Comparison of ENCODE assay signal across 30 cellular contexts in the genomic region with DNA sequence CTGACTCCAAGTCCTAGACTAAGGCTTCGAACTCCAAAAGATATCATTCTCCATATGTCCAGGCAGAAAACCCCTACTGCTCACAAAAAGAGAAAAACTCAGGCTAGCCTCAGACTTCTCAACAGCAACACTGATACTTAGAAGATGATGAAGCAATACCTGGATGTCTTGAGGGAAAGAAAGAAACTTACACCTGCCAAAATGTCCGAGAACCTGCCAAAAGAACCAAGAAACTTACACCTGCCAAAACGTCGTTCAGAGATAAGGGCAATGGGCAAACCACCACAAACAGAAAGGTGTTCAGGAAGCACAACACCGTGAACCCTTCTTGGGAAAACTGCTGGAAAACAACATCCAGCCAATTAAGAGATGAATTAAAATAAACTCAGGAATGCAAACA.
"Had no signal": no experiment of that assay in that cellular context is flagged by ENCODE, and none has a peak within 500 bp of the region (broad histone marks: within the 10 kb centered on the region; RNA-seq: fewer than 3 reads in every experiment).

No MANE protein-coding gene starts in this region.

- H3K4me3 Mint-ChIP-seq: activated B cell treated with CpG ODN at 0.5 μM for 24 hours; activated CD4-positive, alpha-beta T cell treated with anti-CD3 and anti-CD28 coated beads, Interleukin-2, amount 10 ng/mL, durations not matched to agents 24 days and 14 days; activated CD8-positive, alpha-beta memory T cell treated with anti-CD3 and anti-CD28 coated beads, Interleukin-2, amount 10 ng/mL, durations not matched to agents 7 days and 5 days; activated naive CD8-positive, alpha-beta T cell treated with anti-CD3 and anti-CD28 coated beads, Interleukin-2, amount 50 U/mL, for 24 hours; activated T-cell treated with anti-CD3 and anti-CD28 coated beads, Interleukin-2, amount 50 U/mL, for 4 hours; brain; T-cell had no signal

- DNase-seq: activated B cell treated with CpG ODN at 0.5 μM for 24 hours; activated CD4-positive, alpha-beta T cell treated with anti-CD3 and anti-CD28 coated beads for 1 hour; activated CD4-positive, alpha-beta T cell treated with anti-CD3 and anti-CD28 coated beads, Interleukin-2, amount 10 ng/mL, durations not matched to agents 24 days and 14 days; activated CD4-positive, alpha-beta T cell treated with anti-CD3 and anti-CD28 coated beads, Interleukin-2, amount 50 U/mL, for 48 hours; activated CD8-positive, alpha-beta memory T cell treated with anti-CD3 and anti-CD28 coated beads, Interleukin-2, amount 10 ng/mL, durations not matched to agents 7 days and 5 days; activated effector memory CD4-positive, alpha-beta T cell treated with anti-CD3 and anti-CD28 coated beads, Interleukin-2, amount 50 U/mL, for 16 hours; activated naive CD4-positive, alpha-beta T cell treated with Interleukin-2 at 50 U/mL for 16 hours; activated naive CD8-positive, alpha-beta T cell treated with anti-CD3 and anti-CD28 coated beads, Interleukin-2, amount 50 U/mL, for 24 hours; activated T-cell treated with anti-CD3 and anti-CD28 coated beads, Interleukin-2, amount 50 U/mL, for 4 hours; amniotic stem cell; cerebellar nuclear complex; Kasumi-1; KBM-7; MV-4-11; NCI-H1092 treated with DMSO at 0.1 percent for 48 hours; NCI-H1436; NCI-H1694 treated with DMSO at 0.1 percent for 48 hours; NCI-H2081 treated with DMSO at 0.1 percent for 48 hours; NCI-H446; NCI-H524; PC-3; RPMI8226; T-cell; T-helper 2 cell; T1000 had no signal

- H3K27me3 Mint-ChIP-seq: activated naive CD8-positive, alpha-beta T cell treated with anti-CD3 and anti-CD28 coated beads, Interleukin-2, amount 50 U/mL, for 24 hours; T-cell had no signal

- H3K4me3 ChIP-seq: ascending aorta, cardiac muscle cell, SK-N-MC had no signal

- H3K27ac ChIP-seq: ascending aorta, cardiac muscle cell, SK-N-MC had no signal

- H3K36me3 Mint-ChIP-seq: activated CD8-positive, alpha-beta memory T cell treated with anti-CD3 and anti-CD28 coated beads, Interleukin-2, amount 10 ng/mL, durations not matched to agents 7 days and 5 days; activated naive CD4-positive, alpha-beta T cell treated with anti-CD3 and anti-CD28 coated beads, Interleukin-2, amount 50 U/mL, for 72 hours; brain; T-cell had no signal

- H3K27ac Mint-ChIP-seq: activated B cell treated with CpG ODN at 0.5 μM for 24 hours; activated CD4-positive, alpha-beta T cell treated with anti-CD3 and anti-CD28 coated beads, Interleukin-2, amount 10 ng/mL, durations not matched to agents 24 days and 14 days; activated CD8-positive, alpha-beta memory T cell treated with anti-CD3 and anti-CD28 coated beads, Interleukin-2, amount 10 ng/mL, durations not matched to agents 7 days and 5 days; activated naive CD4-positive, alpha-beta T cell treated with anti-CD3 and anti-CD28 coated beads, Interleukin-2, amount 50 U/mL, for 72 hours; activated naive CD8-positive, alpha-beta T cell treated with anti-CD3 and anti-CD28 coated beads, Interleukin-2, amount 50 U/mL, for 24 hours; brain; T-cell had no signal

- H3K9me3 ChIP-seq: ascending aorta had no signal

- H3K4me1 Mint-ChIP-seq: activated CD4-positive, alpha-beta T cell treated with anti-CD3 and anti-CD28 coated beads, Interleukin-2, amount 10 ng/mL, durations not matched to agents 24 days and 14 days; activated naive CD8-positive, alpha-beta T cell treated with anti-CD3 and anti-CD28 coated beads, Interleukin-2, amount 50 U/mL, for 24 hours; T-cell had no signal

- H3K9me3 Mint-ChIP-seq: activated B cell treated with CpG ODN at 0.5 μM for 24 hours; activated CD4-positive, alpha-beta T cell treated with anti-CD3 and anti-CD28 coated beads, Interleukin-2, amount 10 ng/mL, durations not matched to agents 24 days and 14 days; activated naive CD4-positive, alpha-beta T cell treated with anti-CD3 and anti-CD28 coated beads, Interleukin-2, amount 50 U/mL, for 72 hours; activated naive CD8-positive, alpha-beta T cell treated with anti-CD3 and anti-CD28 coated beads, Interleukin-2, amount 50 U/mL, for 24 hours; activated T-cell treated with anti-CD3 and anti-CD28 coated beads, Interleukin-2, amount 50 U/mL, for 4 hours; brain; T-cell had no signal

- H3K27me3 ChIP-seq: ascending aorta, cardiac muscle cell had no signal

- H3K4me1 ChIP-seq: ascending aorta had no signal

- H3K36me3 ChIP-seq: ascending aorta, cardiac muscle cell had no signal
